In the genomic region with DNA sequence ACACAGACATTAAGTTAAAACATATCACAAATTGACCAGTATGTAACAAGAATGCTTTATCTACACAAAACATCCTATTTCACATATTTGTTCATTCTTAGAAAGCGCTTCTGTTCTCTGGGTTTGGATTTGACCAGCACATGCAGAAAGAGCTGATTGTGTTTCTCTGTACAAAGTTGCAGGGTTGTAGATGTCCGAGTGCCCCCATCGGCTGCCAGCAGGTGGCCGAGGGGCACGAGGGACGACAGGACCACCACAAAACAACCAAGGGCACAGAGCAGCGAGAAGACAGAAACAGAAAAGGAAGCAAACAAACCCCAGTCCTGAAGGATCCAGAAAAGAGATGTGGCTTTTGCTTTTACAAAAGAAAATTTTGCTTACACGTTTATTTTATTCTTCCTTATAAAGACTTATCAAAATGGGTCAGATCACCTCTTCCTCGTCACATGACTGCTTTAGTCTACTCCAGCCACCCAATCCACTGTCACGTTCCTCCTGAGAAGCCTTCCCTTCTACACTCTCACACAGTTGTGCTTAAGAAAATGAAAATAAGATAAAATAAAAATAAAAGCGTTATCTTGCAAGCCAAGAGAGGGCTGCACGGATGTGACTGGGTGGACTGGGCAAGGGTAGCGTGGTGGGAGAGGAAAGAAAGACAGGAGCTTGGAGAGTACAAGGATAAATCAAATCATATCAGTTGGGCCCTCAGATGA, we compare ENCODE assay signal across 12 cellular contexts. TPM values are rescaled to one million over a fixed set of nuclear protein-coding genes. Genes with fewer than 3 reads are reported as not detected.
DNase-seq lines count a peak whose midpoint lies in the region; ATAC-seq, FAIRE-seq and TF ChIP-seq lines count a peak whose summit lies in the region.
"Had no signal": no experiment of that assay in that cellular context is flagged by ENCODE, and none has a peak within 500 bp of the region (broad histone marks: within the 10 kb centered on the region; RNA-seq: fewer than 3 reads in every experiment).

No MANE protein-coding gene starts in this region.

- H3K36me3 ChIP-seq in HepG2 (replicated peaks in 1 of 2; ENCODE audit: control insufficient read depth in 1 of 2, insufficient read depth in 2 of 2, low read length in 2 of 2) (no peaks in the 10 kb centered on the region), right lobe of liver (no peaks in the 10 kb centered on the region)

- H3K27ac Mint-ChIP-seq in T-cell: peak overlapping the region in 1 of 2 donors; percentile 79

- H3K27me3 ChIP-seq in HepG2 (ENCODE audit: control insufficient read depth in 1 of 2, insufficient read depth in 2 of 2, low read length in 2 of 2): peaks cover 0 to 42% of the 10 kb centered on the region in 2 experiments; a peak in 4 of 5 replicates
- peaks cover 9 to 58% of the 10 kb centered on the region in 2 donors for H3K27me3 ChIP-seq in right lobe of liver

- CTCF ChIA-PET in HepG2 (lab: Yijun Ruan, JAX; ENCODE audit: low intra/inter-chr PET ratio, low total read pairs) (no interaction called here), T-cell (lab: Charles Lee) (interaction anchor here in 1 of 2 donors (0.6 kb wide), 1 partner anchor 13 kb away, joined by 3 read pairs; no protein-coding TSS in a partner anchor)

- no peaks in the 10 kb centered on the region for H4K20me1 ChIP-seq in HepG2 (ENCODE audit: insufficient read depth, low read length)

- no peak overlapping the region for H3K9ac ChIP-seq in HepG2 (ENCODE audit: insufficient read depth, low read depth, low read length)

- no TSS peak for BruUV-seq in HepG2 (replicated peaks; lab: Mats Ljungman, UMichigan)

- DNase-seq in HepG2 (ENCODE audit: low spot score) (no peak), right lobe of liver (no peak), T-cell (no peak), NOMO-1 treated with DMSO at 0.1 percent for 48 hours (lab: John Stamatoyannopoulos, UW; ENCODE audit: unreplicated experiment) (no peak), NCI-H1105 (lab: John Stamatoyannopoulos, UW) (no peak)
- DNase-seq: DMS 273 treated with DMSO at 0.1 percent for 48 hours had no signal

- peaks cover 7% of the 10 kb centered on the region for H3K36me3 Mint-ChIP-seq in T-cell

- FAIRE-seq in HepG2 (lab: Jason Lieb, UNC): no peak

- in situ Hi-C loops in HepG2 (cut with HindIII; ENCODE audit: extremely low pct_ligation_motif_present, low pct_unique_long_range_greater_than_20kb): no loop called here

- 26% methylated on average over 13 of the region's 13 CpGs for WGBS in HepG2 (ENCODE audit: low lambda C conversion rate)
- 14% methylated on average over 13 of the region's 13 CpGs for WGBS in right lobe of liver (ENCODE audit: insufficient coverage, low coverage, low lambda C conversion rate, missing lambda C conversion rate)

- peak overlapping the region; percentile 70 to 86 (median 73) for H3K4me3 Mint-ChIP-seq in T-cell

- no peaks in the 10 kb centered on the region for H3K79me2 ChIP-seq in HepG2 (ENCODE audit: insufficient read depth, low read length)

- H3K4me1 Mint-ChIP-seq in T-cell: peaks cover 24 to 30% (median 29%) of the 10 kb centered on the region in 3 donors

- peaks cover 9% of the 10 kb centered on the region for H3K4me1 ChIP-seq in HepG2 (ENCODE audit: insufficient read depth, low read length)
- H3K4me1 ChIP-seq in right lobe of liver: peaks cover 0 to 13% (median 4%) of the 10 kb centered on the region in 4 donors

- TF ChIP-seq POLR2A in HepG2 (IDR thresholded peaks at IDR 0.05; ENCODE audit: insufficient read depth in 1 of 2, low read depth in 2 of 2, low read length in 2 of 2) (no peak), right lobe of liver (IDR thresholded peaks at IDR 0.05) (no peak)

- peaks cover 1 to 19% (median 4%) of the 10 kb centered on the region in 3 donors for H3K9me3 Mint-ChIP-seq in T-cell

- no peak for TF ChIP-seq EP300 in HepG2 (IDR thresholded peaks at IDR 0.05; ENCODE audit: low read depth in 2 of 2, low read length in 2 of 2)
- TF ChIP-seq EP300 in HepG2 (CRISPR knock-in tag; IDR thresholded peaks at IDR 0.05; ENCODE audit: borderline replicate concordance): no peak

- H3K27ac ChIP-seq in HepG2 (ENCODE audit: extremely low read length, insufficient read depth, low read length) (no peak overlapping the region), right lobe of liver (no peak overlapping the region)
- H3K27ac ChIP-seq: body of pancreas had no signal

- TF ChIP-seq CTCF in HepG2 (CRISPR knock-in tag; IDR thresholded peaks at IDR 0.05) (no peak), right lobe of liver (IDR thresholded peaks at IDR 0.05) (no peak)

- ATAC-seq in HepG2: no peak
- ATAC-seq in right lobe of liver: no peak
- no peak for ATAC-seq in T-cell (replicated peaks in 1 of 4)
- no peak for ATAC-seq in HG03196 (IDR thresholded peaks at IDR 0.05; ENCODE audit: unreplicated experiment)
- no peak for ATAC-seq in GM18517 (IDR thresholded peaks at IDR 0.05; ENCODE audit: unreplicated experiment)

- 0 out of 6 replicates have a peak overlapping the region, but pooled peaks of 1 of the 3 experiments have one; percentile 78 for H3K4me3 ChIP-seq in HepG2 (replicated peaks in 1 of 3; ENCODE audit: insufficient read depth in 1 of 3, low read depth in 2 of 3, low read length in 3 of 3)
- H3K4me3 ChIP-seq in right lobe of liver: no peak overlapping the region
- peak overlapping the region; percentile 35 for H3K4me3 ChIP-seq in iPS-11a (ENCODE audit: low read depth, low read length)
- H3K4me3 ChIP-seq: body of pancreas had no signal

- no peak overlapping the region for H2AFZ ChIP-seq in HepG2 (ENCODE audit: low read length)

- no peaks in the 10 kb centered on the region for H3K9me3 ChIP-seq in HepG2 (ENCODE audit: low read length)
- H3K9me3 ChIP-seq in right lobe of liver: no peaks in the 10 kb centered on the region
- H3K9me3 ChIP-seq: body of pancreas had no signal

- POLR2A ChIA-PET in HepG2 (lab: Yijun Ruan, JAX): no interaction called here
- POLR2A ChIA-PET in T-cell (lab: Charles Lee): no interaction called here

- intact Hi-C loops in HepG2 (cut with micrococcal nuclease; ENCODE audit: unreplicated experiment): no loop called here
- intact Hi-C loops in right lobe of liver (cut with DNase I): no loop called here

- peaks cover 67 to 79% of the 10 kb centered on the region in 2 donors for H3K27me3 Mint-ChIP-seq in T-cell

- H3K4me2 ChIP-seq in HepG2 (ENCODE audit: low read depth, low read length): peak overlapping the region; percentile 93

- no peak for TF ChIP-seq RAD21 in HepG2 (CRISPR knock-in tag; IDR thresholded peaks at IDR 0.05)

TF ChIP-seq in HepG2, 621 proteins besides CTCF, POLR2A, EP300 and RAD21:
- TF ChIP-seq HNRNPUL1 (IDR thresholded peaks at IDR 0.05; ENCODE audit: low read depth, low read length): no peak
- no peak for TF ChIP-seq JUN (CRISPR knock-in tag; IDR thresholded peaks at IDR 0.05)
- no peak for TF ChIP-seq ZNF703 (CRISPR knock-in tag; IDR thresholded peaks at IDR 0.05; ENCODE audit: borderline replicate concordance)
- TF ChIP-seq BCL6 (CRISPR knock-in tag; IDR thresholded peaks at IDR 0.05): peak; percentile 28; the same call in 1 of the 2 replicates
- TF ChIP-seq ZSCAN30 (CRISPR knock-in tag; IDR thresholded peaks at IDR 0.05): no peak
- no peak for TF ChIP-seq MXD3 (CRISPR knock-in tag; IDR thresholded peaks at IDR 0.05)
- no peak for TF ChIP-seq ZMYM4 (CRISPR knock-in tag; IDR thresholded peaks at IDR 0.05)

RNA-seq across cellular contexts. Expression of gene OTP, which starts 9.5 kb away (rescaled TPM):
- not detected in 2 replicates for total RNA-seq in HepG2 (2016; rRNA removed; fragmentation: Illumina TruSeq; extraction: Trizol)
- total RNA-seq in HepG2 (2016; cell fraction: cytosol; rRNA removed; fragmentation: Illumina TruSeq; extraction: Trizol; ENCODE audit: low read depth): not detected in 2 replicates
- not detected in 2 replicates for total RNA-seq in HepG2 (2016; cell fraction: insoluble cytoplasmic fraction; rRNA removed; fragmentation: Illumina TruSeq; extraction: Trizol)
- total RNA-seq in HepG2 (2016; cell fraction: membrane; rRNA removed; fragmentation: Illumina TruSeq; extraction: Trizol): not detected in 2 replicates
- not detected in 2 replicates for total RNA-seq in HepG2 (2016; cell fraction: nucleus; rRNA removed; fragmentation: Illumina TruSeq; extraction: Trizol)
- polyA plus RNA-seq in HepG2 (2011; rRNA removed): not detected in 2 replicates
- not detected in 2 replicates for polyA plus RNA-seq in HepG2 (2011; cell fraction: cytosol; rRNA removed)
- not detected in 2 replicates for polyA plus RNA-seq in HepG2 (2011; cell fraction: nucleus; rRNA removed)
- polyA plus RNA-seq in HepG2 (2012): not detected in 2 replicates
- polyA plus RNA-seq in HepG2 (2016; cell fraction: cytosol; fragmentation: Illumina TruSeq; extraction: Trizol; ENCODE audit: low read depth): not detected in 2 replicates
- not detected in 2 replicates for polyA plus RNA-seq in HepG2 (2016; cell fraction: insoluble cytoplasmic fraction; fragmentation: Illumina TruSeq; extraction: Trizol; ENCODE audit: low read depth)
- not detected in 2 replicates for polyA plus RNA-seq in HepG2 (2016; cell fraction: membrane; fragmentation: Illumina TruSeq; extraction: Trizol; ENCODE audit: low read depth)
- polyA plus RNA-seq in HepG2 (2016; cell fraction: nucleus; fragmentation: Illumina TruSeq; extraction: Trizol; ENCODE audit: insufficient read depth, low read depth): not detected in 2 replicates
- polyA minus RNA-seq in HepG2 (2011; rRNA and poly(A)+ RNA removed; ENCODE audit: low replicate concordance): not detected in 2 replicates
- not detected in 2 replicates for polyA minus RNA-seq in HepG2 (2011; cell fraction: cytosol; rRNA and poly(A)+ RNA removed)
- not detected in 2 replicates for polyA minus RNA-seq in HepG2 (2011; cell fraction: nucleus; rRNA and poly(A)+ RNA removed)
- total RNA-seq in right lobe of liver: not detected
- not detected for total RNA-seq in T-cell
- total RNA-seq: body of pancreas, SK-MEL-5, urinary bladder had no signal
- polyA plus RNA-seq: urinary bladder had no signal
